17 cellular contexts compared by ENCODE assay signal in genomic region chr11:72675221-72675620, GRCh38. TPM values are rescaled to one million over a fixed set of nuclear protein-coding genes. Genes with fewer than 3 reads are reported as not detected.
DNase-seq lines count a peak whose midpoint lies in the region; ATAC-seq and TF ChIP-seq lines count a peak whose summit lies in the region.
"Had no signal": no experiment of that assay in that cellular context is flagged by ENCODE, and none has a peak within 500 bp of the region (broad histone marks: within the 10 kb centered on the region; RNA-seq: fewer than 3 reads in every experiment).

No MANE protein-coding gene starts in this region.

- CTCF ChIA-PET in HEK293T (lab: Yijun Ruan, JAX) = interaction anchor here (1.1 to 1.5 kb wide), 3 partner anchors 8 to 204 kb away, joined by 4 to 8 read pairs (median 5); no protein-coding TSS in a partner anchor

- POLR2A ChIA-PET in HEK293T (lab: Yijun Ruan, JAX) = no interaction called here

- H3K4me2 ChIP-seq in neural progenitor cell = no peak overlapping the region
- H3K4me2 ChIP-seq: A549 had no signal

- ATAC-seq in upper lobe of left lung (ENCODE audit: low FRiP score in 2 of 2) (no peak), GM21717 (IDR thresholded peaks at IDR 0.05; ENCODE audit: unreplicated experiment) (no peak)

- H3K4me3 Mint-ChIP-seq in neural progenitor cell = peak overlapping the region; percentile 52
- H3K4me3 Mint-ChIP-seq: CD4-positive, alpha-beta T cell had no signal

- 38 to 42% methylated on average over 2 of the region's 2 CpGs for WGBS in upper lobe of left lung, 2 donors

- H3K4me3 ChIP-seq in dorsolateral prefrontal cortex = no peak overlapping the region
- H3K4me3 ChIP-seq in neural progenitor cell = no peak overlapping the region
- no peak overlapping the region for H3K4me3 ChIP-seq in upper lobe of left lung
- H3K4me3 ChIP-seq: A549, HAP-1 had no signal

- H3K9me3 ChIP-seq in neural progenitor cell (ENCODE audit: low read depth) (no peaks in the 10 kb centered on the region), upper lobe of left lung (no peaks in the 10 kb centered on the region)
- H3K9me3 ChIP-seq: A549, Caco-2, HAP-1 had no signal

- peaks cover 13% of the 10 kb centered on the region for H3F3A ChIP-seq in neural progenitor cell (ENCODE audit: low read depth)

- H3K27ac ChIP-seq in dorsolateral prefrontal cortex (peak overlapping the region in 50 of 59 donors; percentile 18 to 91 (median 71)), neural progenitor cell (no peak overlapping the region), upper lobe of left lung (no peak overlapping the region)
- H3K27ac ChIP-seq: 22Rv1, A549, C4-2B had no signal

- no peaks in the 10 kb centered on the region for H3K36me3 Mint-ChIP-seq in neural progenitor cell

- H4K20me1 ChIP-seq in neural progenitor cell (ENCODE audit: low read depth) = peaks cover 55% of the 10 kb centered on the region

- H3K9ac ChIP-seq in neural progenitor cell = no peak overlapping the region

- no peak overlapping the region for H3K27ac Mint-ChIP-seq in neural progenitor cell
- H3K27ac Mint-ChIP-seq: CD4-positive, alpha-beta T cell had no signal

- DNase-seq in DMS53 (lab: John Stamatoyannopoulos, UW) (peak; percentile 32), DMS53 treated with DMSO at 0.1 percent for 48 hours (lab: John Stamatoyannopoulos, UW; ENCODE audit: unreplicated experiment) (no peak), dorsolateral prefrontal cortex (no peak), neural progenitor cell (ENCODE audit: low spot score) (no peak), HEK293T (ENCODE audit: extremely low spot score) (no peak), upper lobe of left lung (no peak), T-helper 1 cell (no peak)
- DNase-seq: AML-193; Caco-2; CD4-positive, alpha-beta T cell; DMS79 treated with DMSO at 0.1 percent for 48 hours; GF-D8 had no signal

- peaks cover 0 to 43% (median 7%) of the 10 kb centered on the region in 45 donors for H3K27me3 ChIP-seq in dorsolateral prefrontal cortex
- H3K27me3 ChIP-seq in neural progenitor cell = peaks cover 70% of the 10 kb centered on the region
- peaks cover 0 to 46% (median 10%) of the 10 kb centered on the region in 4 donors for H3K27me3 ChIP-seq in upper lobe of left lung

- no peaks in the 10 kb centered on the region for H3K36me3 ChIP-seq in neural progenitor cell
- no peaks in the 10 kb centered on the region for H3K36me3 ChIP-seq in upper lobe of left lung
- H3K36me3 ChIP-seq: HAP-1 had no signal

- TF ChIP-seq EP300 in upper lobe of left lung (IDR thresholded peaks at IDR 0.05) = no peak

- H3K4me1 Mint-ChIP-seq in neural progenitor cell = peaks cover 63% of the 10 kb centered on the region

- H3K4me1 ChIP-seq in neural progenitor cell (peaks cover 22% of the 10 kb centered on the region), upper lobe of left lung (peaks cover 0 to 7% (median 0%) of the 10 kb centered on the region in 4 donors)
- H3K4me1 ChIP-seq: A549, Caco-2, HAP-1 had no signal

- peaks cover 46% of the 10 kb centered on the region for H3K27me3 Mint-ChIP-seq in neural progenitor cell (ENCODE audit: insufficient read depth, low read depth)

- no peak for TF ChIP-seq POLR2A in upper lobe of left lung (IDR thresholded peaks at IDR 0.05)

- TF ChIP-seq CTCF in dorsolateral prefrontal cortex (IDR thresholded peaks at IDR 0.05 in 54 of 56, conservative IDR thresholded peaks at IDR 0.05 in 2 of 56; ENCODE audit: low read depth in 1 of 56, partially characterized antibody in 56 of 56) (no peak), neural progenitor cell (IDR thresholded peaks at IDR 0.05) (no peak), upper lobe of left lung (IDR thresholded peaks at IDR 0.05) (no peak)

- H3K79me2 ChIP-seq in neural progenitor cell (ENCODE audit: low read depth) = no peaks in the 10 kb centered on the region

- no peaks in the 10 kb centered on the region for H3K9me3 Mint-ChIP-seq in neural progenitor cell
- H3K9me3 Mint-ChIP-seq: CD4-positive, alpha-beta T cell had no signal

- no peak overlapping the region for H2AFZ ChIP-seq in neural progenitor cell (replicated peaks)

- intact Hi-C loops in dorsolateral prefrontal cortex (cut with DNase I) = no loop called here

TF ChIP-seq in HEK293T, 16 proteins besides CTCF, POLR2A, EP300 and RAD21:
- TF ChIP-seq NFRKB (IDR thresholded peaks at IDR 0.05) (no peak), LEF1 (IDR thresholded peaks at IDR 0.05; ENCODE audit: borderline replicate concordance) (no peak)
TF ChIP-seq in HEK293T: peak in this region for 0.

RNA-seq across cellular contexts. Expression of gene PDE2A, which starts 1.0 kb away (rescaled TPM):
- total RNA-seq in dorsolateral prefrontal cortex = 100 to 1,000 TPM in 119 of 120 experiments, 10 to 100 TPM in 1; 92.8 to 412 (median 240) TPM
- total RNA-seq in neural progenitor cell (ENCODE audit: low replicate concordance) = 0.11 and 2.3 TPM in 2 replicates
- total RNA-seq in upper lobe of left lung = 10 to 100 TPM in 4 of 6 donors, 1 to 10 TPM in 2; 4.7 to 46.1 (median 16.7) TPM

Comparison
In these comparisons a context has a peak if more than half of its experiments do, and no peak if none do; other contexts are left out.
1. H3K27ac ChIP-seq: peak in dorsolateral prefrontal cortex (50 of 59); none in neural progenitor cell (single experiment) and upper lobe of left lung (0 of 4).